ENCODE assay signal across 8 cellular contexts in genomic region chr2:238287702-238288649, GRCh38. TPM values are rescaled to one million over a fixed set of nuclear protein-coding genes. Genes with fewer than 3 reads are reported as not detected.
DNase-seq lines count a peak whose midpoint lies in the region; ATAC-seq, FAIRE-seq and TF ChIP-seq lines count a peak whose summit lies in the region.

PER2 (minus strand) TSS chr2:238288610; CDS start chr2:238277936, 10,674 bp downstream.

- H3K36me3 Mint-ChIP-seq in CD8-positive, alpha-beta memory T cell: peaks cover 0 to 5% (median 0%) of the 10 kb centered on the region in 3 donors
- H3K36me3 Mint-ChIP-seq in activated naive CD8-positive, alpha-beta T cell treated with anti-CD3 and anti-CD28 coated beads, Interleukin-2, amount 10 ng/mL, durations not matched to agents 7 days and 5 days: peaks cover 2% of the 10 kb centered on the region

- 0 to 3% (median 2%) methylated on average over 8 to 65 of the region's 65 CpGs for WGBS in heart left ventricle, 4 donors
- 0 to 1% methylated on average over 58 to 65 of the region's 65 CpGs for WGBS in pancreas, 2 donors

- no peaks in the 10 kb centered on the region for H3K27me3 Mint-ChIP-seq in CD8-positive, alpha-beta memory T cell
- H3K27me3 Mint-ChIP-seq in activated naive CD8-positive, alpha-beta T cell treated with anti-CD3 and anti-CD28 coated beads, Interleukin-2, amount 10 ng/mL, durations not matched to agents 7 days and 5 days: no peaks in the 10 kb centered on the region

- no peaks in the 10 kb centered on the region for H3K9me3 ChIP-seq in CD8-positive, alpha-beta memory T cell (ENCODE audit: low read length)
- H3K9me3 ChIP-seq in heart left ventricle (no peaks in the 10 kb centered on the region), pancreas (no peaks in the 10 kb centered on the region)

- intact Hi-C loops in heart left ventricle (cut with DNase I): loop anchor here in 2 of 10 donors (2.0 to 10.0 kb wide), 2 partner anchors 33 to 223 kb away; partner anchors contain the start of genes SCLY (in 1 of the 2) and TRAF3IP1 (in 1 of the 2)
- intact Hi-C loops in pancreas (cut with DNase I): no loop called here

- H3K4me3 Mint-ChIP-seq in CD8-positive, alpha-beta memory T cell: peak within 1 kb of the TSS; percentile 85 to 95 (median 90)
- H3K4me3 Mint-ChIP-seq in activated naive CD8-positive, alpha-beta T cell treated with anti-CD3 and anti-CD28 coated beads, Interleukin-2, amount 10 ng/mL, durations not matched to agents 7 days and 5 days: peak within 1 kb of the TSS; percentile 95

- ATAC-seq in GM19025 (IDR thresholded peaks at IDR 0.05; ENCODE audit: low read depth, unreplicated experiment) (peak; percentile 34), HG03175 (IDR thresholded peaks at IDR 0.05; ENCODE audit: unreplicated experiment) (peak; percentile 24), heart left ventricle (peak in 3 of 4 donors; percentile 6 to 35 (median 10)), pancreas (peak; percentile 20 to 50 (median 29)), HG03520 (IDR thresholded peaks at IDR 0.05; ENCODE audit: unreplicated experiment) (no peak)
- ATAC-seq in activated naive CD8-positive, alpha-beta T cell treated with anti-CD3 and anti-CD28 coated beads, Interleukin-2, amount 10 ng/mL, durations not matched to agents 7 days and 5 days (ENCODE audit: low read depth): peak; percentile 27

- H3K4me1 ChIP-seq in CD8-positive, alpha-beta memory T cell (ENCODE audit: insufficient read depth, low read length): peaks cover 23% of the 10 kb centered on the region
- H3K4me1 ChIP-seq in heart left ventricle (peaks cover 4 to 66% (median 49%) of the 10 kb centered on the region in 12 donors), pancreas (peaks cover 36 to 50% (median 46%) of the 10 kb centered on the region in 3 donors)

- H3K9me3 Mint-ChIP-seq in CD8-positive, alpha-beta memory T cell: no peaks in the 10 kb centered on the region
- no peaks in the 10 kb centered on the region for H3K9me3 Mint-ChIP-seq in activated naive CD8-positive, alpha-beta T cell treated with anti-CD3 and anti-CD28 coated beads, Interleukin-2, amount 10 ng/mL, durations not matched to agents 7 days and 5 days

- POLR2A ChIA-PET in CD8-positive, alpha-beta memory T cell (lab: Charles Lee): interaction anchor here (1.4 to 2.0 kb wide), 2 partner anchors 48 to 57 kb away, joined by 3 to 8 read pairs; partner anchors contain the start of gene HES6
- POLR2A ChIA-PET in activated naive CD8-positive, alpha-beta T cell treated with anti-CD3 and anti-CD28 coated beads, Interleukin-2, amount 10 ng/mL, durations not matched to agents 7 days and 5 days (lab: Charles Lee): interaction anchor here (1.0 to 1.3 kb wide), 4 partner anchors 9 to 228 kb away, joined by 3 read pairs; partner anchors contain the start of gene SCLY

- H3K4me3 ChIP-seq in CD8-positive, alpha-beta memory T cell (ENCODE audit: low read length): peak within 1 kb of the TSS; percentile 84
- H3K4me3 ChIP-seq in heart left ventricle (peak within 1 kb of the TSS; percentile 28 to 99 (median 86)), pancreas (peak within 1 kb of the TSS; percentile 72 to 87 (median 84))

- no peak for TF ChIP-seq POLR2A in heart left ventricle (IDR thresholded peaks at IDR 0.05)

- peak in 3 of 5 donors; percentile 21 to 64 (median 25) for DNase-seq in CD8-positive, alpha-beta memory T cell
- DNase-seq in RKO (ENCODE audit: low spot score) (peak; percentile 94), heart left ventricle (peak; percentile 56 to 77 (median 67)), pancreas (peak; percentile 64 to 84 (median 78))
- DNase-seq in activated naive CD8-positive, alpha-beta T cell treated with anti-CD3 and anti-CD28 coated beads, Interleukin-2, amount 10 ng/mL, durations not matched to agents 7 days and 5 days: peak; percentile 49

- peak within 1 kb of the TSS; percentile 91 for H3K27ac ChIP-seq in CD8-positive, alpha-beta memory T cell (ENCODE audit: low read depth, low read length)
- H3K27ac ChIP-seq in heart left ventricle: peak within 1 kb of the TSS; percentile 18 to 98 (median 88)
- peak within 1 kb of the TSS; percentile 96 to 100 (median 98) for H3K27ac ChIP-seq in pancreas

- H3K36me3 ChIP-seq in CD8-positive, alpha-beta memory T cell (ENCODE audit: insufficient read depth, low read length): no peaks in the 10 kb centered on the region
- no peaks in the 10 kb centered on the region for H3K36me3 ChIP-seq in heart left ventricle
- no peaks in the 10 kb centered on the region for H3K36me3 ChIP-seq in pancreas

- no peaks in the 10 kb centered on the region for H3K27me3 ChIP-seq in CD8-positive, alpha-beta memory T cell (ENCODE audit: insufficient read depth, low read length, poor library complexity, severe bottlenecking)
- H3K27me3 ChIP-seq in heart left ventricle (no peaks in the 10 kb centered on the region), pancreas (no peaks in the 10 kb centered on the region)

- FAIRE-seq in pancreas (lab: Jason Lieb, UNC): no peak

- CTCF ChIA-PET in CD8-positive, alpha-beta memory T cell (lab: Charles Lee): interaction anchor here (1.4 kb wide), 1 partner anchor 9 kb away, joined by 3 read pairs; no protein-coding TSS in a partner anchor

- TF ChIP-seq CTCF in heart left ventricle (IDR thresholded peaks at IDR 0.05): peak in 3 of 12 donors; percentile 27 to 39 (median 27)
- no peak for TF ChIP-seq CTCF in pancreas (IDR thresholded peaks at IDR 0.05)

- H3K27ac Mint-ChIP-seq in CD8-positive, alpha-beta memory T cell: peak within 1 kb of the TSS; percentile 88 to 98 (median 94)
- peak within 1 kb of the TSS; percentile 99 for H3K27ac Mint-ChIP-seq in activated naive CD8-positive, alpha-beta T cell treated with anti-CD3 and anti-CD28 coated beads, Interleukin-2, amount 10 ng/mL, durations not matched to agents 7 days and 5 days

- peaks cover 36 to 55% (median 43%) of the 10 kb centered on the region in 3 donors for H3K4me1 Mint-ChIP-seq in CD8-positive, alpha-beta memory T cell
- peaks cover 22% of the 10 kb centered on the region for H3K4me1 Mint-ChIP-seq in activated naive CD8-positive, alpha-beta T cell treated with anti-CD3 and anti-CD28 coated beads, Interleukin-2, amount 10 ng/mL, durations not matched to agents 7 days and 5 days

RNA-seq across cellular contexts. Expression of gene PER2, which starts in this region (rescaled TPM):
- 10 to 100 TPM; 12.9 to 14.2 TPM for total RNA-seq in CD8-positive, alpha-beta memory T cell
- polyA plus RNA-seq in CD8-positive, alpha-beta memory T cell: 4.3 TPM
- 10 to 100 TPM; 13.0 to 13.7 TPM for total RNA-seq in activated naive CD8-positive, alpha-beta T cell treated with anti-CD3 and anti-CD28 coated beads, Interleukin-2, amount 10 ng/mL, durations not matched to agents 7 days and 5 days
- 10 to 100 TPM in 2 of 9 donors, 1 to 10 TPM in 7; 1.6 to 17.1 (median 5.4) TPM for total RNA-seq in heart left ventricle
- polyA plus RNA-seq in heart left ventricle: 1 to 10 TPM; 2.2 TPM
- 10 to 100 TPM in 2 of 6 donors, 1 to 10 TPM in 4; 7.8 to 11.7 (median 9.3) TPM for total RNA-seq in pancreas
- 10 to 100 TPM in 1 of 2 donors, 1 to 10 TPM in 1; 6.9 to 12.2 TPM for polyA plus RNA-seq in pancreas

Comparison
In these comparisons a context has a peak if more than half of its experiments do, and no peak if none do; other contexts are left out.
1. DNase-seq: peak in every context shown above with its lines; median percentile 94 in RKO; 78 in pancreas; 67 in heart left ventricle; 49 in activated naive CD8-positive, alpha-beta T cell treated with anti-CD3 and anti-CD28 coated beads, Interleukin-2, amount 10 ng/mL, durations not matched to agents 7 days and 5 days; 25 in CD8-positive, alpha-beta memory T cell.